ENCODE assay signal across 8 cellular contexts in the genomic region with DNA sequence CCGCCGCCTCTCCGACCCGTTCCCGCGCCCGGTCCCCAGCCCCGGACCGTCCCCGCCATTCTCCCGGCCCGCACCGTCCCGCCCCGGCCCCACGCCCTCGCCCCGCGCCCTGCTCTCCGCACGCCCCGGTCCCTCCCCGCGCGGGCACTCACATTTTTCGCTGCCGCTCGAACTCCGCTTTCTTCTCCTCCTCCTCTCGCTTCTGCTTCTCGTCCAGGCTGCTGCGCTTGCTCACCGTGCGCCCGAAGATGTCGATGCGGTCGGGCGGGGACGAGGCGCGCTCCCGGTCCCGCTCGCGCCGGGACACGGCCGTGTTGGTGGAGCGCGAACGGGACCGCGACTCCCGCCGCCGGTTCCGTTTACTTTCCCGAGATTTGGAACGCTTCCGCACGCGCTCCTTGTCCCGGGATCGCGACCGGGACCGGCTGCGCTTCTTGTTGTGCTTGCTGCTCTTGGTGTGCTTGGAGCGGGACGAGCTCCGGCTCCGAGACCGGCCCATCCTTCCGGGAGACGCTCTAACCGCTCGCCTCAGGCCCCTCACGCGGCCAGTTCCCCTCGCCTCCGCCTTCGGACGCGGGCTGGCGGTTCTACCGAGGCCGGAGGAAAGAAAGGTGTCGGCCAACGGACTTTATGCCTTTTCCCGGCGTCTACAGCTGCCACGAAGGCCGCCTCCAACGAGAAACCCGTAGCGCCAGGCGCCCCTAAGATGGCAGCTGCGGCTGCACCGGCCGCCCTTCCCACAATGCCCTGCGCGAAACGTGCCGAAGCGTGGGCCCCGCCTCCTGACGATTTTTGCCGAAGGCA. TPM values are rescaled to one million over a fixed set of nuclear protein-coding genes. Genes with fewer than 3 reads are reported as not detected.
DNase-seq lines count a peak whose midpoint lies in the region; ATAC-seq and TF ChIP-seq lines count a peak whose summit lies in the region.

A gene with protein sequence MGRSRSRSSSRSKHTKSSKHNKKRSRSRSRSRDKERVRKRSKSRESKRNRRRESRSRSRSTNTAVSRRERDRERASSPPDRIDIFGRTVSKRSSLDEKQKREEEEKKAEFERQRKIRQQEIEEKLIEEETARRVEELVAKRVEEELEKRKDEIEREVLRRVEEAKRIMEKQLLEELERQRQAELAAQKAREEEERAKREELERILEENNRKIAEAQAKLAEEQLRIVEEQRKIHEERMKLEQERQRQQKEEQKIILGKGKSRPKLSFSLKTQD (minus strand): TSS at position 717 of the 804 bp plus-strand sequence. CDS start 218 bp downstream, at position 499.

- 0 to 1% methylated on average over 39 to 109 of the region's 109 CpGs for WGBS in endodermal cell (ENCODE audit: insufficient coverage in 1 of 2, insufficient read length in 1 of 2), 2 experiments
- WGBS in mesodermal cell (ENCODE audit: insufficient coverage in 2 of 2), 2 experiments = 0% methylated on average over 77 to 98 of the region's 109 CpGs

- peaks cover 55% of the 10 kb centered on the region for H3K4me1 ChIP-seq in CD4-positive, CD25-positive, alpha-beta regulatory T cell (ENCODE audit: control insufficient read depth, insufficient read depth, low read length, poor library complexity, severe bottlenecking)
- H3K4me1 ChIP-seq in endodermal cell (ENCODE audit: control insufficient read depth, insufficient read depth, low read length) (no peaks in the 10 kb centered on the region), mesodermal cell (ENCODE audit: control insufficient read depth, insufficient read depth, low read length, poor library complexity, severe bottlenecking) (peaks cover 7% of the 10 kb centered on the region)

- no peaks in the 10 kb centered on the region for H3K9me3 ChIP-seq in CD4-positive, CD25-positive, alpha-beta regulatory T cell (ENCODE audit: control insufficient read depth in 2 of 2, low read length in 2 of 2)
- H3K9me3 ChIP-seq in endodermal cell (ENCODE audit: control insufficient read depth, low read length) (no peaks in the 10 kb centered on the region), mesodermal cell (ENCODE audit: control insufficient read depth, low read length) (peaks cover 4% of the 10 kb centered on the region)

- CTCF ChIA-PET in activated CD8-positive, alpha-beta memory T cell treated with anti-CD3 and anti-CD28 coated beads, Interleukin-2, amount 10 ng/mL, durations not matched to agents 7 days and 5 days (lab: Charles Lee) = interaction anchor here (0.8 to 5.3 kb wide), 6 partner anchors 10 to 52 kb away, joined by 3 to 36 read pairs (median 4); partner anchors contain the start of gene EFNB2

- no peaks in the 10 kb centered on the region for H3K9me3 Mint-ChIP-seq in CD4-positive, CD25-positive, alpha-beta regulatory T cell
- no peaks in the 10 kb centered on the region for H3K9me3 Mint-ChIP-seq in activated CD8-positive, alpha-beta memory T cell treated with anti-CD3 and anti-CD28 coated beads, Interleukin-2, amount 10 ng/mL, durations not matched to agents 7 days and 5 days (ENCODE audit: low read depth)
- H3K9me3 Mint-ChIP-seq in endodermal cell = no peaks in the 10 kb centered on the region

- peaks cover 4% of the 10 kb centered on the region for H3K36me3 Mint-ChIP-seq in CD4-positive, CD25-positive, alpha-beta regulatory T cell
- peaks cover 26% of the 10 kb centered on the region for H3K36me3 Mint-ChIP-seq in activated CD8-positive, alpha-beta memory T cell treated with anti-CD3 and anti-CD28 coated beads, Interleukin-2, amount 10 ng/mL, durations not matched to agents 7 days and 5 days
- H3K36me3 Mint-ChIP-seq in endodermal cell (ENCODE audit: low read depth) = peaks cover 2% of the 10 kb centered on the region

- peak within 1 kb of the TSS; percentile 74 for H3K9ac ChIP-seq in endodermal cell (ENCODE audit: extremely low read depth, low read length, poor library complexity, severe bottlenecking)

- no peak for TF ChIP-seq CTCF in endodermal cell (conservative IDR thresholded peaks at IDR 0.05)

- H3K27me3 Mint-ChIP-seq in CD4-positive, CD25-positive, alpha-beta regulatory T cell = no peaks in the 10 kb centered on the region
- H3K27me3 Mint-ChIP-seq in activated CD8-positive, alpha-beta memory T cell treated with anti-CD3 and anti-CD28 coated beads, Interleukin-2, amount 10 ng/mL, durations not matched to agents 7 days and 5 days = no peaks in the 10 kb centered on the region
- H3K27me3 Mint-ChIP-seq in endodermal cell (ENCODE audit: insufficient read depth) = no peaks in the 10 kb centered on the region

- peak within 1 kb of the TSS; percentile 92 for H3K4me3 ChIP-seq in CD4-positive, CD25-positive, alpha-beta regulatory T cell (ENCODE audit: low read depth, low read length)
- H3K4me3 ChIP-seq in endodermal cell (ENCODE audit: low read length) (peak within 1 kb of the TSS; percentile 97), mesodermal cell (ENCODE audit: extremely low read depth, insufficient read depth, low read length, poor library complexity, severe bottlenecking) (peak within 1 kb of the TSS; percentile 91)

- DNase-seq in CD4-positive, CD25-positive, alpha-beta regulatory T cell = peak; percentile 91 to 95 (median 95)
- DNase-seq in NK-92 treated with Interleukin-12 subunit alpha and Interleukin-12 subunit beta, amount 100 ng/mL, for 24 hours (lab: John Stamatoyannopoulos, UW) = peak; percentile 86
- peak; percentile 95 for DNase-seq in activated CD8-positive, alpha-beta memory T cell treated with anti-CD3 and anti-CD28 coated beads, Interleukin-2, amount 10 ng/mL, durations not matched to agents 7 days and 5 days
- peak; percentile 98 for DNase-seq in endodermal cell
- DNase-seq in stimulated activated CD8-positive, alpha-beta memory T cell treated with anti-CD3 and anti-CD28 coated beads, Interleukin-15, amount 100 ng/mL, for 48 hours (ENCODE audit: low read depth in 2 of 2) = peak; percentile 87 to 89

- H3K36me3 ChIP-seq in CD4-positive, CD25-positive, alpha-beta regulatory T cell (ENCODE audit: control insufficient read depth, insufficient read depth, low read length) = no peaks in the 10 kb centered on the region
- H3K36me3 ChIP-seq in endodermal cell (ENCODE audit: control insufficient read depth, insufficient read depth, low read length) = no peaks in the 10 kb centered on the region
- H3K36me3 ChIP-seq in mesodermal cell (ENCODE audit: control insufficient read depth, insufficient read depth, low read length) = peaks cover 5% of the 10 kb centered on the region

- no peaks in the 10 kb centered on the region for H3K27me3 ChIP-seq in CD4-positive, CD25-positive, alpha-beta regulatory T cell (ENCODE audit: control insufficient read depth, insufficient read depth, low read length)
- H3K27me3 ChIP-seq in endodermal cell (ENCODE audit: control insufficient read depth, insufficient read depth, low read length, poor library complexity, severe bottlenecking) = no peaks in the 10 kb centered on the region

- H3K4me1 Mint-ChIP-seq in CD4-positive, CD25-positive, alpha-beta regulatory T cell = peaks cover 40 to 52% (median 48%) of the 10 kb centered on the region in 4 donors
- peaks cover 40% of the 10 kb centered on the region for H3K4me1 Mint-ChIP-seq in activated CD8-positive, alpha-beta memory T cell treated with anti-CD3 and anti-CD28 coated beads, Interleukin-2, amount 10 ng/mL, durations not matched to agents 7 days and 5 days
- peaks cover 41% of the 10 kb centered on the region for H3K4me1 Mint-ChIP-seq in endodermal cell

- H3K27ac Mint-ChIP-seq in CD4-positive, CD25-positive, alpha-beta regulatory T cell = peak within 1 kb of the TSS; percentile 93 to 99 (median 98)
- peak within 1 kb of the TSS; percentile 94 for H3K27ac Mint-ChIP-seq in activated CD8-positive, alpha-beta memory T cell treated with anti-CD3 and anti-CD28 coated beads, Interleukin-2, amount 10 ng/mL, durations not matched to agents 7 days and 5 days
- H3K27ac Mint-ChIP-seq in endodermal cell = peak within 1 kb of the TSS; percentile 96

- peak within 1 kb of the TSS; percentile 88 to 99 (median 97) for H3K4me3 Mint-ChIP-seq in CD4-positive, CD25-positive, alpha-beta regulatory T cell
- H3K4me3 Mint-ChIP-seq in activated CD8-positive, alpha-beta memory T cell treated with anti-CD3 and anti-CD28 coated beads, Interleukin-2, amount 10 ng/mL, durations not matched to agents 7 days and 5 days = peak within 1 kb of the TSS; percentile 98
- H3K4me3 Mint-ChIP-seq in endodermal cell = peak within 1 kb of the TSS; percentile 98

- ATAC-seq in CD4-positive, CD25-positive, alpha-beta regulatory T cell (ENCODE audit: low read depth in 2 of 2) = peak; percentile 86
- ATAC-seq in GM19372 (IDR thresholded peaks at IDR 0.05; ENCODE audit: low read depth, unreplicated experiment) = peak; percentile 59
- ATAC-seq in HG03521 (IDR thresholded peaks at IDR 0.05; ENCODE audit: unreplicated experiment) = peak; percentile 63
- peak; percentile 83 for ATAC-seq in activated CD8-positive, alpha-beta memory T cell treated with anti-CD3 and anti-CD28 coated beads, Interleukin-2, amount 10 ng/mL, durations not matched to agents 7 days and 5 days

- H3K27ac ChIP-seq in CD4-positive, CD25-positive, alpha-beta regulatory T cell (ENCODE audit: insufficient read depth, low read length, poor library complexity, severe bottlenecking) = peak within 1 kb of the TSS; percentile 97
- H3K27ac ChIP-seq in endodermal cell (ENCODE audit: low read depth, low read length) (peak within 1 kb of the TSS; percentile 92), mesodermal cell (ENCODE audit: low read depth, low read length, severe bottlenecking) (peak within 1 kb of the TSS; percentile 90)

RNA-seq across cellular contexts. Expression of the gene that starts here (rescaled TPM):
- 235 TPM for total RNA-seq in CD4-positive, CD25-positive, alpha-beta regulatory T cell
- 10 to 100 TPM; 25.7 to 43.1 (median 31.9) TPM for polyA plus RNA-seq in CD4-positive, CD25-positive, alpha-beta regulatory T cell
- 100 to 1,000 TPM; 111 to 138 TPM for total RNA-seq in activated CD8-positive, alpha-beta memory T cell treated with anti-CD3 and anti-CD28 coated beads, Interleukin-2, amount 10 ng/mL, durations not matched to agents 7 days and 5 days
- 100 to 1,000 TPM in 1 of 2 donors, 10 to 100 TPM in 1; 80.6 to 101 TPM for total RNA-seq in endodermal cell
- 228 TPM for polyA plus RNA-seq in endodermal cell (2013, experiment 1 of 2)
- 191 TPM for polyA plus RNA-seq in endodermal cell (2013, experiment 2 of 2)
- polyA plus RNA-seq in mesodermal cell (2013, experiment 1 of 2) = 185 TPM
- 185 TPM for polyA plus RNA-seq in mesodermal cell (2013, experiment 2 of 2)

Comparison
In these comparisons a context has a peak if more than half of its experiments do, and no peak if none do; other contexts are left out.
1. Peak in every context shown above with its lines: DNase-seq, ATAC-seq, H3K4me3 ChIP-seq and H3K27ac ChIP-seq.